In genomic region chr2:15556311-15556930, GRCh38 we compare ENCODE assay signal across 1 cellular context.
A peak's percentile ranks its signal among the peaks of the same experiment; 100 is the strongest.
TF ChIP-seq lines count a peak whose summit lies in the region.

No MANE protein-coding gene starts in this region.

TF ChIP-seq in K562, 482 proteins besides CTCF, POLR2A, EP300 and RAD21 (continued from another document and continues in another):
- TF ChIP-seq, protein P1, sequence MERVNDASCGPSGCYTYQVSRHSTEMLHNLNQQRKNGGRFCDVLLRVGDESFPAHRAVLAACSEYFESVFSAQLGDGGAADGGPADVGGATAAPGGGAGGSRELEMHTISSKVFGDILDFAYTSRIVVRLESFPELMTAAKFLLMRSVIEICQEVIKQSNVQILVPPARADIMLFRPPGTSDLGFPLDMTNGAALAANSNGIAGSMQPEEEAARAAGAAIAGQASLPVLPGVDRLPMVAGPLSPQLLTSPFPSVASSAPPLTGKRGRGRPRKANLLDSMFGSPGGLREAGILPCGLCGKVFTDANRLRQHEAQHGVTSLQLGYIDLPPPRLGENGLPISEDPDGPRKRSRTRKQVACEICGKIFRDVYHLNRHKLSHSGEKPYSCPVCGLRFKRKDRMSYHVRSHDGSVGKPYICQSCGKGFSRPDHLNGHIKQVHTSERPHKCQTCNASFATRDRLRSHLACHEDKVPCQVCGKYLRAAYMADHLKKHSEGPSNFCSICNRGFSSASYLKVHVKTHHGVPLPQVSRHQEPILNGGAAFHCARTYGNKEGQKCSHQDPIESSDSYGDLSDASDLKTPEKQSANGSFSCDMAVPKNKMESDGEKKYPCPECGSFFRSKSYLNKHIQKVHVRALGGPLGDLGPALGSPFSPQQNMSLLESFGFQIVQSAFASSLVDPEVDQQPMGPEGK (CRISPR knock-in tag; IDR thresholded peaks at IDR 0.05; ENCODE audit: borderline replicate concordance), result no peak
- TF ChIP-seq TSC22D4 (tag; IDR thresholded peaks at IDR 0.05) (no peak), CEBPG (CRISPR knock-in tag; IDR thresholded peaks at IDR 0.05) (no peak), CEBPG (tag; conservative IDR thresholded peaks at IDR 0.05 in 1 of 2, IDR thresholded peaks at IDR 0.05 in 1 of 2) (no peak), FOXJ2 (tag; IDR thresholded peaks at IDR 0.05) (no peak; the same call in 1 of the 2 replicates), SRSF3 (IDR thresholded peaks at IDR 0.05; ENCODE audit: insufficient read depth, low read length) (no peak), PCBP2 (IDR thresholded peaks at IDR 0.05; ENCODE audit: low read depth, low read length, poor library complexity, severe bottlenecking) (no peak), ZNF717 (CRISPR knock-in tag; IDR thresholded peaks at IDR 0.05) (no peak), PHB (CRISPR knock-in tag; IDR thresholded peaks at IDR 0.05) (no peak), RBM17 (IDR thresholded peaks at IDR 0.05; ENCODE audit: borderline replicate concordance, low read depth, low read length) (no peak), ZNF239 (CRISPR knock-in tag; IDR thresholded peaks at IDR 0.05) (no peak), ZNF24 (IDR thresholded peaks at IDR 0.05) (no peak), BHLHE40 (IDR thresholded peaks at IDR 0.05; ENCODE audit: low read length) (no peak), MYBL2 (IDR thresholded peaks at IDR 0.05; ENCODE audit: low read depth) (no peak; the same call in 1 of the 2 replicates), MYBL2 (CRISPR knock-in tag; IDR thresholded peaks at IDR 0.05; ENCODE audit: borderline replicate concordance) (no peak), ZNF384 (IDR thresholded peaks at IDR 0.05; ENCODE audit: low read depth, low read length) (no peak), PHF21A (IDR thresholded peaks at IDR 0.05; ENCODE audit: borderline replicate concordance, low read depth) (no peak), ETV1 (tag; conservative IDR thresholded peaks at IDR 0.05; ENCODE audit: low read depth) (peak; percentile 69), ZNF232 (CRISPR knock-in tag; IDR thresholded peaks at IDR 0.05) (no peak), SMARCB1 (IDR thresholded peaks at IDR 0.05; ENCODE audit: insufficient read length, low read depth) (peak; percentile 43), CCAR2 (IDR thresholded peaks at IDR 0.05; ENCODE audit: low read depth, low read length) (no peak), E2F5 (CRISPR knock-in tag; IDR thresholded peaks at IDR 0.05) (no peak), BRCA1 (IDR thresholded peaks at IDR 0.05) (no peak), BRCA1 (CRISPR knock-in tag; IDR thresholded peaks at IDR 0.05) (no peak), ZNF778 (CRISPR knock-in tag; IDR thresholded peaks at IDR 0.05) (no peak), COPS2 (conservative IDR thresholded peaks at IDR 0.05) (no peak), NCOA2 (IDR thresholded peaks at IDR 0.05; ENCODE audit: partially characterized antibody in 2 of 2) (peak; percentile 24 to 60), NUFIP1 (IDR thresholded peaks at IDR 0.05; ENCODE audit: partially characterized antibody) (no peak), RNF219 (CRISPR knock-in tag; IDR thresholded peaks at IDR 0.05) (no peak), ZNF224 (CRISPR knock-in tag; IDR thresholded peaks at IDR 0.05) (no peak), TAF15 (IDR thresholded peaks at IDR 0.05; ENCODE audit: low read depth, low read length) (no peak), SRSF9 (IDR thresholded peaks at IDR 0.05; ENCODE audit: borderline replicate concordance, low read depth, low read length) (no peak), NCOR1 (IDR thresholded peaks at IDR 0.05) (peak; percentile 95), NFYB (IDR thresholded peaks at IDR 0.05; ENCODE audit: extremely low read depth, insufficient read length) (no peak), ZNF280B (CRISPR knock-in tag; IDR thresholded peaks at IDR 0.05) (no peak), SOX6 (IDR thresholded peaks at IDR 0.05) (peak; percentile 97), ZNF586 (CRISPR knock-in tag; conservative IDR thresholded peaks at IDR 0.05) (no peak), PRDM10 (IDR thresholded peaks at IDR 0.05; ENCODE audit: partially characterized antibody) (no peak), RHOXF2B (CRISPR knock-in tag; conservative IDR thresholded peaks at IDR 0.05) (no peak), POLR2G (IDR thresholded peaks at IDR 0.05; ENCODE audit: low read depth, low read length) (no peak), FOXM1 (IDR thresholded peaks at IDR 0.05; ENCODE audit: low read depth) (peak; percentile 93), FOXM1 (CRISPR knock-in tag; IDR thresholded peaks at IDR 0.05; ENCODE audit: low read depth) (no peak), PTRF (tag; IDR thresholded peaks at IDR 0.05) (no peak), MLX (CRISPR knock-in tag; conservative IDR thresholded peaks at IDR 0.05) (no peak), ZNF512 (tag; IDR thresholded peaks at IDR 0.05) (no peak)
- TF ChIP-seq, protein P2, sequence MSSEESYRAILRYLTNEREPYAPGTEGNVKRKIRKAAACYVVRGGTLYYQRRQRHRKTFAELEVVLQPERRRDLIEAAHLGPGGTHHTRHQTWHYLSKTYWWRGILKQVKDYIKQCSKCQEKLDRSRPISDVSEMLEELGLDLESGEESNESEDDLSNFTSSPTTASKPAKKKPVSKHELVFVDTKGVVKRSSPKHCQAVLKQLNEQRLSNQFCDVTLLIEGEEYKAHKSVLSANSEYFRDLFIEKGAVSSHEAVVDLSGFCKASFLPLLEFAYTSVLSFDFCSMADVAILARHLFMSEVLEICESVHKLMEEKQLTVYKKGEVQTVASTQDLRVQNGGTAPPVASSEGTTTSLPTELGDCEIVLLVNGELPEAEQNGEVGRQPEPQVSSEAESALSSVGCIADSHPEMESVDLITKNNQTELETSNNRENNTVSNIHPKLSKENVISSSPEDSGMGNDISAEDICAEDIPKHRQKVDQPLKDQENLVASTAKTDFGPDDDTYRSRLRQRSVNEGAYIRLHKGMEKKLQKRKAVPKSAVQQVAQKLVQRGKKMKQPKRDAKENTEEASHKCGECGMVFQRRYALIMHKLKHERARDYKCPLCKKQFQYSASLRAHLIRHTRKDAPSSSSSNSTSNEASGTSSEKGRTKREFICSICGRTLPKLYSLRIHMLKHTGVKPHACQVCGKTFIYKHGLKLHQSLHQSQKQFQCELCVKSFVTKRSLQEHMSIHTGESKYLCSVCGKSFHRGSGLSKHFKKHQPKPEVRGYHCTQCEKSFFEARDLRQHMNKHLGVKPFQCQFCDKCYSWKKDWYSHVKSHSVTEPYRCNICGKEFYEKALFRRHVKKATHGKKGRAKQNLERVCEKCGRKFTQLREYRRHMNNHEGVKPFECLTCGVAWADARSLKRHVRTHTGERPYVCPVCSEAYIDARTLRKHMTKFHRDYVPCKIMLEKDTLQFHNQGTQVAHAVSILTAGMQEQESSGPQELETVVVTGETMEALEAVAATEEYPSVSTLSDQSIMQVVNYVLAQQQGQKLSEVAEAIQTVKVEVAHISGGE (CRISPR knock-in tag; IDR thresholded peaks at IDR 0.05), result no peak
- TF ChIP-seq, protein P3, sequence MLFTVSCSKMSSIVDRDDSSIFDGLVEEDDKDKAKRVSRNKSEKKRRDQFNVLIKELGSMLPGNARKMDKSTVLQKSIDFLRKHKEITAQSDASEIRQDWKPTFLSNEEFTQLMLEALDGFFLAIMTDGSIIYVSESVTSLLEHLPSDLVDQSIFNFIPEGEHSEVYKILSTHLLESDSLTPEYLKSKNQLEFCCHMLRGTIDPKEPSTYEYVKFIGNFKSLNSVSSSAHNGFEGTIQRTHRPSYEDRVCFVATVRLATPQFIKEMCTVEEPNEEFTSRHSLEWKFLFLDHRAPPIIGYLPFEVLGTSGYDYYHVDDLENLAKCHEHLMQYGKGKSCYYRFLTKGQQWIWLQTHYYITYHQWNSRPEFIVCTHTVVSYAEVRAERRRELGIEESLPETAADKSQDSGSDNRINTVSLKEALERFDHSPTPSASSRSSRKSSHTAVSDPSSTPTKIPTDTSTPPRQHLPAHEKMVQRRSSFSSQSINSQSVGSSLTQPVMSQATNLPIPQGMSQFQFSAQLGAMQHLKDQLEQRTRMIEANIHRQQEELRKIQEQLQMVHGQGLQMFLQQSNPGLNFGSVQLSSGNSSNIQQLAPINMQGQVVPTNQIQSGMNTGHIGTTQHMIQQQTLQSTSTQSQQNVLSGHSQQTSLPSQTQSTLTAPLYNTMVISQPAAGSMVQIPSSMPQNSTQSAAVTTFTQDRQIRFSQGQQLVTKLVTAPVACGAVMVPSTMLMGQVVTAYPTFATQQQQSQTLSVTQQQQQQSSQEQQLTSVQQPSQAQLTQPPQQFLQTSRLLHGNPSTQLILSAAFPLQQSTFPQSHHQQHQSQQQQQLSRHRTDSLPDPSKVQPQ (CRISPR knock-in tag; IDR thresholded peaks at IDR 0.05; ENCODE audit: borderline replicate concordance), result no peak
- TF ChIP-seq, protein P4, sequence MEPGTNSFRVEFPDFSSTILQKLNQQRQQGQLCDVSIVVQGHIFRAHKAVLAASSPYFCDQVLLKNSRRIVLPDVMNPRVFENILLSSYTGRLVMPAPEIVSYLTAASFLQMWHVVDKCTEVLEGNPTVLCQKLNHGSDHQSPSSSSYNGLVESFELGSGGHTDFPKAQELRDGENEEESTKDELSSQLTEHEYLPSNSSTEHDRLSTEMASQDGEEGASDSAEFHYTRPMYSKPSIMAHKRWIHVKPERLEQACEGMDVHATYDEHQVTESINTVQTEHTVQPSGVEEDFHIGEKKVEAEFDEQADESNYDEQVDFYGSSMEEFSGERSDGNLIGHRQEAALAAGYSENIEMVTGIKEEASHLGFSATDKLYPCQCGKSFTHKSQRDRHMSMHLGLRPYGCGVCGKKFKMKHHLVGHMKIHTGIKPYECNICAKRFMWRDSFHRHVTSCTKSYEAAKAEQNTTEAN (CRISPR knock-in tag; IDR thresholded peaks at IDR 0.05), result no peak
